In genomic region chr13:49681837-49682236, GRCh38 we compare ENCODE assay signal across 1 cellular context.
TF ChIP-seq lines count a peak whose summit lies in the region.

No MANE protein-coding gene starts in this region.

TF ChIP-seq in GM23338, 12 proteins besides CTCF, POLR2A, EP300 and RAD21 (continued from another document):
- TF ChIP-seq ZNF462 (CRISPR knock-in tag; IDR thresholded peaks at IDR 0.05) = no peak
- no peak for TF ChIP-seq STAT1 (IDR thresholded peaks at IDR 0.05; ENCODE audit: unreplicated experiment)
